Comparison of ENCODE assay signal across 8 cellular contexts in genomic region chr20:1122388-1123315, GRCh38. TPM values are rescaled to one million over a fixed set of nuclear protein-coding genes. Genes with fewer than 3 reads are reported as not detected.
DNase-seq lines count a peak whose midpoint lies in the region; ATAC-seq lines count a peak whose summit lies in the region.

No MANE protein-coding gene starts in this region.

- H3K9ac ChIP-seq in skeletal muscle satellite cell (ENCODE audit: low read depth, low read length), result peak overlapping the region; percentile 18

- peaks cover 43% of the 10 kb centered on the region for H3K4me1 ChIP-seq in skeletal muscle satellite cell (ENCODE audit: control insufficient read depth, insufficient read depth, low read length)

- ATAC-seq in T-helper 17 cell (no peak), HG02840 (IDR thresholded peaks at IDR 0.05; ENCODE audit: low FRiP score, unreplicated experiment) (no peak)

- H3K27me3 Mint-ChIP-seq in T-helper 17 cell, result no peaks in the 10 kb centered on the region

- H3K4me2 ChIP-seq in skeletal muscle satellite cell (ENCODE audit: low read length), result peak overlapping the region; percentile 42

- H3K36me3 Mint-ChIP-seq in T-helper 17 cell (ENCODE audit: low read depth), result peaks cover 23% of the 10 kb centered on the region

- no peaks in the 10 kb centered on the region for H3K27me3 ChIP-seq in skeletal muscle satellite cell (ENCODE audit: control insufficient read depth, insufficient read depth, low read length)

- peak overlapping the region; percentile 58 for H3K4me3 Mint-ChIP-seq in T-helper 17 cell

- peak overlapping the region; percentile 95 for H3K27ac Mint-ChIP-seq in T-helper 17 cell

- no peak overlapping the region for H3K4me3 ChIP-seq in skeletal muscle satellite cell (ENCODE audit: low read length)

- peaks cover 43% of the 10 kb centered on the region for H3K4me1 Mint-ChIP-seq in T-helper 17 cell

- DNase-seq in A172 (ENCODE audit: low spot score), result peak; percentile 21
- peak; percentile 36 for DNase-seq in GM04504 (ENCODE audit: low read depth)
- DNase-seq in T-helper 17 cell, result no peak
- DNase-seq in fibroblast of the conjunctiva (ENCODE audit: low read depth), result peak; percentile 29
- no peak for DNase-seq in NCI-H226
- DNase-seq in stimulated activated CD4-positive, alpha-beta T cell treated with anti-CD3 and anti-CD28 coated beads, Interleukin-2, amount 100 ng/mL, for 48 hours, result no peak

- H3K9me3 ChIP-seq in T-helper 17 cell (ENCODE audit: control insufficient read depth, low read length, poor library complexity, severe bottlenecking), result no peaks in the 10 kb centered on the region
- no peaks in the 10 kb centered on the region for H3K9me3 ChIP-seq in skeletal muscle satellite cell (replicated peaks; ENCODE audit: low read length)

- peaks cover 37% of the 10 kb centered on the region for H3K36me3 ChIP-seq in skeletal muscle satellite cell (ENCODE audit: insufficient read depth, low read length)

RNA-seq across cellular contexts. Expression of gene PSMF1, which starts 4.2 kb away (rescaled TPM):
- total RNA-seq in A172 (2014; rRNA removed; shearing (Covaris generic)), result 63.9 and 90.5 TPM in 2 replicates
- 100 to 1,000 TPM in 1 of 2 donors, 10 to 100 TPM in 1; 97.6 to 114 TPM for total RNA-seq in T-helper 17 cell
- total RNA-seq in skeletal muscle satellite cell (2012; rRNA removed), result 69.7 and 72.1 TPM in 2 replicates

Comparison
In these comparisons a context has a peak if more than half of its experiments do, and no peak if none do; other contexts are left out.
1. DNase-seq: peak in A172 (single experiment), GM04504 (single experiment) and fibroblast of the conjunctiva (single experiment); none in T-helper 17 cell (0 of 3), NCI-H226 (single experiment) and stimulated activated CD4-positive, alpha-beta T cell treated with anti-CD3 and anti-CD28 coated beads, Interleukin-2, amount 100 ng/mL, for 48 hours (0 of 2).